Comparison of ENCODE assay signal across 11 cellular contexts in the genomic region with DNA sequence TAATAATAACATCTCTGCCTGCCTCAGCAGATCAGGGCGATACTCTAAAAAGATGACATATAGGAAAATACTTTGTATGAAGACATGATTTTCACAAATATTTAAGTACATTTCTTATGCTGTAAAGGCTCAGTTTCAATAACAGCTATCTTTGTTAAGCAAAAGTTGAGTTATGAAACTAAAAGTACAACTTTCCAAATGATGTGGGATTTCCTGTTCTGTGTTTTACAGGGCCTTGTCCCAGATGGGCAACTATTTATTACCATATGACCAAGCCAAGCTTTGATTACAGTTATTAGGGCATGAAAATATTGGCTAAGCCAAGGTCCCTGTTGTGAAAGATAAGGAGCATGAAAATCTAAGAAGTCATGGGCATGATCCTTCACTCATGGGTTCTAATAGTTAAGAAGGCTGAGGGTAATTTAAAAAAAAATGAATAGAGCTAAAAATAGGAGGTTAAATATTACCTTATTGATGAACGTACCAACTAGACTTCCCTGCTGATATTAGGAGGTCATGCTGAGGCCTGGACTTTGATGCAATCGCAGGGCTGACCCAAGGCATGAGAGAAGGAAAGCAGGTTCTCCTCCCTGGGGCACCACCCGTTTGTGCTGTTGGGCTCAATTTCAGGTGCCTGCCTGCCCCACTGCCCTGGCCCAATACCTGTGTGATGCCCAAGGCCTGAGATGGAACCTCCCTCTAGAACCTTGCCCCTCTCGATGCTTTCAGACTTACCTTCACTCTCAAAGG.
DNase-seq lines count a peak whose midpoint lies in the region; ATAC-seq and TF ChIP-seq lines count a peak whose summit lies in the region.
"Had no signal": no experiment of that assay in that cellular context is flagged by ENCODE, and none has a peak within 500 bp of the region (broad histone marks: within the 10 kb centered on the region; RNA-seq: fewer than 3 reads in every experiment).

No MANE protein-coding gene starts in this region.

- DNase-seq in GM10266 (ENCODE audit: extremely low spot score) = peak; percentile 17
- DNase-seq in activated T-helper 2 cell treated with anti-CD3 and anti-CD28 coated beads, Interferon-gamma antibody, Interleukin-2, Interleukin-4, amounts not matched to agents 10 μg/mL and 5 μg/mL and 100 μg/mL, durations not matched to agents 14 hours and 24 hours and 36 hours (ENCODE audit: low spot score) = no peak
- no peak for DNase-seq in Ammon's horn (ENCODE audit: low spot score)
- no peak for DNase-seq in stimulated activated CD4-positive, alpha-beta T cell treated with anti-CD3 and anti-CD28 coated beads, Interleukin-12 subunit alpha, Interleukin-12 subunit beta, amount 100 ng/mL, for 4 hours
- DNase-seq in amniotic stem cell (lab: John Stamatoyannopoulos, UW) = no peak
- no peak for DNase-seq in DMS153 (lab: John Stamatoyannopoulos, UW)
- DNase-seq: activated B cell treated with CpG ODN at 0.5 μM for 24 hours, DMS79 treated with DMSO at 0.1 percent for 48 hours, KBM-7 had no signal

- peaks cover 9% of the 10 kb centered on the region for H3K9me3 Mint-ChIP-seq in activated T-helper 2 cell treated with anti-CD3 and anti-CD28 coated beads, Interferon-gamma antibody, Interleukin-2, Interleukin-4, amounts not matched to agents 10 μg/mL and 5 μg/mL and 100 μg/mL, durations not matched to agents 14 hours and 24 hours and 36 hours
- H3K9me3 Mint-ChIP-seq: activated B cell treated with CpG ODN at 0.5 μM for 24 hours had no signal

- intact Hi-C loops in activated T-helper 2 cell treated with anti-CD3 and anti-CD28 coated beads, Interferon-gamma antibody, Interleukin-2, Interleukin-4, amounts not matched to agents 10 μg/mL and 5 μg/mL and 100 μg/mL, durations not matched to agents 14 hours and 24 hours and 36 hours (cut with micrococcal nuclease) = loop anchor here (5.0 to 10.0 kb wide), 5 partner anchors 91 to 733 kb away; no protein-coding TSS in a partner anchor

- no peaks in the 10 kb centered on the region for H3K27me3 Mint-ChIP-seq in activated T-helper 2 cell treated with anti-CD3 and anti-CD28 coated beads, Interferon-gamma antibody, Interleukin-2, Interleukin-4, amounts not matched to agents 10 μg/mL and 5 μg/mL and 100 μg/mL, durations not matched to agents 14 hours and 24 hours and 36 hours (ENCODE audit: low read depth)
- H3K27me3 Mint-ChIP-seq: activated B cell treated with CpG ODN at 0.5 μM for 24 hours had no signal

- H3K27ac Mint-ChIP-seq in activated T-helper 2 cell treated with anti-CD3 and anti-CD28 coated beads, Interferon-gamma antibody, Interleukin-2, Interleukin-4, amounts not matched to agents 10 μg/mL and 5 μg/mL and 100 μg/mL, durations not matched to agents 14 hours and 24 hours and 36 hours = peak overlapping the region; percentile 65
- H3K27ac Mint-ChIP-seq: activated B cell treated with CpG ODN at 0.5 μM for 24 hours had no signal

- ATAC-seq in GM19351 (IDR thresholded peaks at IDR 0.05; ENCODE audit: unreplicated experiment) = peak; percentile 34
- ATAC-seq in HG03045 (IDR thresholded peaks at IDR 0.05; ENCODE audit: unreplicated experiment) = peak; percentile 55

- H3K4me1 Mint-ChIP-seq in activated T-helper 2 cell treated with anti-CD3 and anti-CD28 coated beads, Interferon-gamma antibody, Interleukin-2, Interleukin-4, amounts not matched to agents 10 μg/mL and 5 μg/mL and 100 μg/mL, durations not matched to agents 14 hours and 24 hours and 36 hours (ENCODE audit: low read depth) = peaks cover 85% of the 10 kb centered on the region

- peaks cover 8% of the 10 kb centered on the region for H3K36me3 Mint-ChIP-seq in activated T-helper 2 cell treated with anti-CD3 and anti-CD28 coated beads, Interferon-gamma antibody, Interleukin-2, Interleukin-4, amounts not matched to agents 10 μg/mL and 5 μg/mL and 100 μg/mL, durations not matched to agents 14 hours and 24 hours and 36 hours (ENCODE audit: low read depth)

- no peak for TF ChIP-seq CTCF in GM10266 (IDR thresholded peaks at IDR 0.05; ENCODE audit: control insufficient read depth, insufficient read depth, low read depth, missing control alignments)

- H3K4me3 Mint-ChIP-seq in activated T-helper 2 cell treated with anti-CD3 and anti-CD28 coated beads, Interferon-gamma antibody, Interleukin-2, Interleukin-4, amounts not matched to agents 10 μg/mL and 5 μg/mL and 100 μg/mL, durations not matched to agents 14 hours and 24 hours and 36 hours (ENCODE audit: low read depth) = no peak overlapping the region
- H3K4me3 Mint-ChIP-seq: activated B cell treated with CpG ODN at 0.5 μM for 24 hours had no signal
